ENCODE assay signal across 12 cellular contexts in the genomic region with DNA sequence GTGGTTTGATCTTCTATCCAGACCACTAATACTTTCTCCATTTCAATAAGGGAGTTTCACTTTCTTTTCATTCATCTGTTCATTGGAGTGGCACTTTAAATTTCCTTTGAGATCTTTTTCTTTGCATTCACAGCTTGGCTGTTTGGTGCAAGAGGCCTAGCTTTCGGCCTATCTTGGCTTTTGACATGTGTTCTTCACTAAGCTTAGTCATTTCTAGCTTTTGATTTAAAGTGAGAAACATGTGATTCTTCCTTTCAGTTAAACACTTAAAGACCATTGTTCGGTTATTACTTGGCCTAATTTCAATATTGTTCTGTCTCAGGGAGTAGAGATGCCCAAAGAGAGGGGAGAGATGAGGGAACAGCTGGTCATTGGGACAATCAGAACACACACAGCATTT. TPM values are rescaled to one million over a fixed set of nuclear protein-coding genes. Genes with fewer than 3 reads are reported as not detected.
DNase-seq lines count a peak whose midpoint lies in the region; ATAC-seq, FAIRE-seq and TF ChIP-seq lines count a peak whose summit lies in the region.
"Had no signal": no experiment of that assay in that cellular context is flagged by ENCODE, and none has a peak within 500 bp of the region (broad histone marks: within the 10 kb centered on the region; RNA-seq: fewer than 3 reads in every experiment).

No MANE protein-coding gene starts in this region.

- TF ChIP-seq CTCF in tibial artery (IDR thresholded peaks at IDR 0.05) (no peak), omental fat pad (IDR thresholded peaks at IDR 0.05) (no peak)

- intact Hi-C loops in tibial artery (cut with DNase I; ENCODE audit: low total_unique reads): no loop called here

- peak; percentile 92 for ATAC-seq in GM18502 (IDR thresholded peaks at IDR 0.05; ENCODE audit: poor library complexity, unreplicated experiment)
- peak; percentile 89 for ATAC-seq in HG02759 (IDR thresholded peaks at IDR 0.05; ENCODE audit: unreplicated experiment)
- peak; percentile 90 for ATAC-seq in HG03520 (IDR thresholded peaks at IDR 0.05; ENCODE audit: unreplicated experiment)
- no peak for ATAC-seq in omental fat pad (ENCODE audit: low FRiP score)
- ATAC-seq: left ventricle myocardium superior had no signal

- peak; percentile 70 for FAIRE-seq in GM19239 (lab: Jason Lieb, UNC)

- no peaks in the 10 kb centered on the region for H3K27me3 ChIP-seq in tibial artery

- no peak for DNase-seq in GM19239 (ENCODE audit: insufficient read length, low spot score)
- DNase-seq in tibial artery: no peak
- no peak for DNase-seq in HuH-7.5 (ENCODE audit: low spot score)
- no peak for DNase-seq in DMS 273 treated with DMSO at 0.1 percent for 48 hours (lab: John Stamatoyannopoulos, UW)
- DNase-seq in omental fat pad (ENCODE audit: low spot score): no peak
- DNase-seq: left ventricle myocardium superior, NCI-H524 had no signal

- H3K36me3 ChIP-seq in tibial artery: no peaks in the 10 kb centered on the region

- no peaks in the 10 kb centered on the region for H3K4me1 ChIP-seq in tibial artery

- no peak overlapping the region for H3K27ac ChIP-seq in tibial artery
- H3K27ac ChIP-seq: KMS-11 had no signal

- no peaks in the 10 kb centered on the region for H3K9me3 ChIP-seq in tibial artery

- no peak overlapping the region for H3K4me3 ChIP-seq in tibial artery

RNA-seq across cellular contexts. Expression of a gene that starts 24.3 kb away (rescaled TPM):
- under 1 TPM in 1 of 4 donors, not detected in 3; 0.79 TPM for total RNA-seq in omental fat pad
- total RNA-seq: left ventricle myocardium superior, pulmonary artery endothelial cell had no signal
